ENCODE assay signal across 10 cellular contexts in the genomic region with DNA sequence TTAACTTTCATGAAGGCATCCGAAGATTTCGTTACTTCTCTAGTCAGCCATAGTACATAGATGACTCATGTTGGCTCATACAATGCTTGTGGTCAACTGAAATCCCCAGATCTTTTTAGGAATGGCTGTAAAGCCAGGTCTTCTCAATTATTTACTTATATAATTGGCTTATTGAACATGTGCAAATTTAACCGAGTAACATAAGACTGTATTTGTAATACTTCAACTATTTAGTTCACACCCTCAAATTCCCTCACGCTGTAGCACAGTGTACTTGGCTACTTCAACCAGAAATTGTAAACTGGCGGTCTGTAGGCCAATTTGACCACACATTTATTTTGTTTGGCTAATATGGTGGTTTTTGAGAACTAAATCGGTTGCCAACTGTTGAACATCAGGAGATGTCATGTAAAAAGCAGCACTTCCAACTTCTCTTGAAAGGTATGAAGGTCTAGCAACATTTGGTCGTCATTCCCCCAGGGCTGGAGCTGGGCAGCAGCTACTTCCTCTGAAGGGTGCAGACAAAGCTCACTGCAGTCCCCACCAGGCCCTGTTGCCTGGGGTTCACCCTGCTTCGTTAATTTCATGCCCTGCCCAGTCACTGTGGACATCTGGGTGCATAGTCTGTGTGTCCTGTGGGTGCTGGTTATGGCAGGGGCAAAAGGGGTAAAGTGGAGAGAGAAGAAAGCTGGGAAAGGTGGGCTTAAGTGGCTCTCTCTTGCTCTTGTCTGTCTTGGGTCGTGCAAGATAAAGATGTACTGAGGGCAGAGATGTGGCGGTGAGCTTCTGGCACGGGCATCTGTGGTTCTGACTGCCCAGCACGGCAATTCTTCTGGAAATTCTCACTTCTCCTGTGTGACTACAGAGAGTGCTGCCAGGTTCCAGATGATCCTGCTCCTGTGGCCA. TPM values are rescaled to one million over a fixed set of nuclear protein-coding genes. Genes with fewer than 3 reads are reported as not detected.
DNase-seq lines count a peak whose midpoint lies in the region; ATAC-seq and TF ChIP-seq lines count a peak whose summit lies in the region.
"Had no signal": no experiment of that assay in that cellular context is flagged by ENCODE, and none has a peak within 500 bp of the region (broad histone marks: within the 10 kb centered on the region; RNA-seq: fewer than 3 reads in every experiment).

No MANE protein-coding gene starts in this region.

- no peaks in the 10 kb centered on the region; the same call in 1 of the 2 replicates for H3K9me3 Mint-ChIP-seq in HFFc6

- no peak for TF ChIP-seq CTCF in AG10803 (conservative IDR thresholded peaks at IDR 0.05; ENCODE audit: low read length)
- TF ChIP-seq CTCF in HFFc6 (IDR thresholded peaks at IDR 0.05): no peak
- TF ChIP-seq CTCF in psoas muscle (IDR thresholded peaks at IDR 0.05): no peak

- H3K36me3 Mint-ChIP-seq in HFFc6 (ENCODE audit: low read depth): no peaks in the 10 kb centered on the region; the same call in 1 of the 2 replicates

- H3K36me3 ChIP-seq in psoas muscle (ENCODE audit: insufficient read depth in 1 of 2, low read depth in 1 of 2): no peaks in the 10 kb centered on the region

- ATAC-seq in psoas muscle (no peak), GM19397 (IDR thresholded peaks at IDR 0.05; ENCODE audit: unreplicated experiment) (no peak)

- H3K27me3 ChIP-seq in psoas muscle (ENCODE audit: insufficient read depth in 3 of 3, low read length in 2 of 3): no peaks in the 10 kb centered on the region

- H3K27me3 Mint-ChIP-seq in HFFc6 (ENCODE audit: insufficient read depth): peaks cover 23% of the 10 kb centered on the region

- H3K4me1 Mint-ChIP-seq in HFFc6 (ENCODE audit: low read depth): peaks cover 46% of the 10 kb centered on the region

- H3K4me3 ChIP-seq in AG10803 (ENCODE audit: low read length): no peak overlapping the region
- no peak overlapping the region for H3K4me3 ChIP-seq in psoas muscle

- H3K4me3 Mint-ChIP-seq in HFFc6: peak overlapping the region; percentile 78

- H3K27ac ChIP-seq in psoas muscle: no peak overlapping the region

- no peaks in the 10 kb centered on the region for H3K9me3 ChIP-seq in psoas muscle

- DNase-seq in AG10803 (ENCODE audit: low read depth): peak; percentile 99
- DNase-seq in HFFc6: peak; percentile 94
- DNase-seq in amniotic epithelial cell (ENCODE audit: low read depth): peak; percentile 89
- peak; percentile 39 to 67 for DNase-seq in lung microvascular endothelial cell (ENCODE audit: low read depth in 2 of 2)
- no peak for DNase-seq in NCI-H1105 (lab: John Stamatoyannopoulos, UW)
- no peak for DNase-seq in stimulated activated CD4-positive, alpha-beta T cell treated with anti-CD3 and anti-CD28 coated beads, Interleukin-4, amount 100 ng/mL, for 1 hour
- no peak for DNase-seq in psoas muscle
- DNase-seq: cortex of kidney; stimulated activated naive CD4-positive, alpha-beta T cell treated with Interleukin-2 at 50 U/mL for 16 hours had no signal

- intact Hi-C loops in psoas muscle (cut with DNase I): loop anchor here (5.0 kb wide), 3 partner anchors 81 to 381 kb away; no protein-coding TSS in a partner anchor

- peaks cover 15% of the 10 kb centered on the region for H3K4me1 ChIP-seq in psoas muscle

- H3K27ac Mint-ChIP-seq in HFFc6: peak overlapping the region; percentile 84

- WGBS in psoas muscle, 3 donors: 78 to 87% (median 83%) methylated on average over 12 of the region's 12 CpGs

RNA-seq across cellular contexts. Expression of a gene that starts 3.2 kb away (rescaled TPM):
- total RNA-seq in HFFc6 (2021; fragmentation: NEBNext Ultra II Directional; extraction: Animal tissue kit (Norgen Biotek cat#: 25700)): 1 to 10 TPM; 2.4 to 4.4 (median 3.7) TPM
- total RNA-seq in lung microvascular endothelial cell (4.8 and 7.3 TPM in 2 replicates), psoas muscle (10 to 100 TPM in 2 of 4 donors, 1 to 10 TPM in 2; 6.8 to 27.0 (median 12.9) TPM)
- polyA plus RNA-seq in psoas muscle: 10 to 100 TPM in 1 of 3 donors, 1 to 10 TPM in 2; 4.6 to 15.6 (median 9.0) TPM

Comparison
In these comparisons a context has a peak if more than half of its experiments do, and no peak if none do; other contexts are left out.
1. DNase-seq: peak in AG10803 (single experiment), HFFc6 (single experiment), amniotic epithelial cell (single experiment) and lung microvascular endothelial cell (2 of 2); none in NCI-H1105 (single experiment), stimulated activated CD4-positive, alpha-beta T cell treated with anti-CD3 and anti-CD28 coated beads, Interleukin-4, amount 100 ng/mL, for 1 hour (single experiment) and psoas muscle (0 of 2).